In the genomic region with DNA sequence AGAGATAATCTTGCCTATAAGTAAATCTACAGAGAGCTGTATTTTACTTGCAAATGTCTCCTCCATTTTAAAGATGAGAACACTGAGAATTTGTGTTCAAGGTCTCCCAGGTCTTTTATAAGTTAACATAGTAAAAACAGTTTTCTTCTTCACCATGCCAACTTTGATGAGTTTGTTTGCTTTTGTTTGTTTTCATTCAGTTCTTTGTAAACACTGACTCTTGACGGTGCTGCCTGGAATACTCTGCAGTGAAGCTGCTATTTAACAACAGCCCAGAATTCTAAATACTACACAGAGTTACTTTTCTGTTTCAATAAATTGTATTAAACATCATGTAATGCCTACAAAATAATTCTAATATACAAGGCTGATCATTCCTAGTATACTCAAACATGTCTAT, we compare ENCODE assay signal across 25 cellular contexts. TPM values are rescaled to one million over a fixed set of nuclear protein-coding genes. Genes with fewer than 3 reads are reported as not detected.
DNase-seq lines count a peak whose midpoint lies in the region; ATAC-seq and TF ChIP-seq lines count a peak whose summit lies in the region.
"Had no signal": no experiment of that assay in that cellular context is flagged by ENCODE, and none has a peak within 500 bp of the region (broad histone marks: within the 10 kb centered on the region; RNA-seq: fewer than 3 reads in every experiment).

No MANE protein-coding gene starts in this region.

- intact Hi-C loops in esophagus squamous epithelium (cut with DNase I) (no loop called here), ovary (cut with DNase I) (no loop called here)
- intact Hi-C loops in CD4-positive, alpha-beta memory T cell (cut with micrococcal nuclease): no loop called here

- no peak for ATAC-seq in GM21423 (IDR thresholded peaks at IDR 0.05; ENCODE audit: unreplicated experiment)
- ATAC-seq: HCT116 had no signal

- CTCF ChIA-PET in CD4-positive, alpha-beta memory T cell (lab: Charles Lee; ENCODE audit: partially characterized antibody): no interaction called here

- TF ChIP-seq EP300 in ovary (IDR thresholded peaks at IDR 0.05): no peak

- H3K4me3 ChIP-seq in esophagus squamous epithelium: no peak overlapping the region
- no peak overlapping the region for H3K4me3 ChIP-seq in neutrophil (ENCODE audit: low read depth in 1 of 2, low read length in 1 of 2)
- H3K4me3 ChIP-seq in CD4-positive, alpha-beta memory T cell (ENCODE audit: low read length in 2 of 2): no peak overlapping the region
- no peak overlapping the region for H3K4me3 ChIP-seq in ovary
- H3K4me3 ChIP-seq: BLaER1 had no signal

- no peak for TF ChIP-seq CTCF in 22Rv1 (IDR thresholded peaks at IDR 0.05)
- TF ChIP-seq CTCF in esophagus squamous epithelium (IDR thresholded peaks at IDR 0.05): no peak
- no peak for TF ChIP-seq CTCF in neutrophil (IDR thresholded peaks at IDR 0.05)
- TF ChIP-seq CTCF in ovary (IDR thresholded peaks at IDR 0.05): no peak

- H3K4me1 Mint-ChIP-seq in CD4-positive, alpha-beta memory T cell: peaks cover 0 to 1% (median 0%) of the 10 kb centered on the region in 4 donors

- no peak for TF ChIP-seq POLR2A in esophagus squamous epithelium (IDR thresholded peaks at IDR 0.05)
- no peak for TF ChIP-seq POLR2A in ovary (IDR thresholded peaks at IDR 0.05)

- H3K36me3 Mint-ChIP-seq in CD4-positive, alpha-beta memory T cell: peaks cover 74 to 81% of the 10 kb centered on the region in 2 donors

- no peaks in the 10 kb centered on the region for H3K27me3 ChIP-seq in esophagus squamous epithelium
- H3K27me3 ChIP-seq in neutrophil: no peaks in the 10 kb centered on the region
- H3K27me3 ChIP-seq in CD4-positive, alpha-beta memory T cell (ENCODE audit: insufficient read depth, low read length): no peaks in the 10 kb centered on the region
- no peaks in the 10 kb centered on the region for H3K27me3 ChIP-seq in ovary
- H3K27me3 ChIP-seq: BLaER1 had no signal

- H3K9me3 ChIP-seq in esophagus squamous epithelium: no peaks in the 10 kb centered on the region
- H3K9me3 ChIP-seq in neutrophil: no peaks in the 10 kb centered on the region
- no peaks in the 10 kb centered on the region for H3K9me3 ChIP-seq in CD4-positive, alpha-beta memory T cell (ENCODE audit: control insufficient read depth in 1 of 2, low read length in 2 of 2)
- H3K9me3 ChIP-seq in ovary: no peaks in the 10 kb centered on the region
- H3K9me3 ChIP-seq: BLaER1 had no signal

- no peak overlapping the region for H3K4me3 Mint-ChIP-seq in CD4-positive, alpha-beta memory T cell
- H3K4me3 Mint-ChIP-seq: CD4-positive, alpha-beta T cell; IgD-negative memory B cell had no signal

- H3K27ac ChIP-seq in 22Rv1: peak overlapping the region; percentile 82
- H3K27ac ChIP-seq in esophagus squamous epithelium: peak overlapping the region in 3 of 4 donors; percentile 4 to 30 (median 20)
- peak overlapping the region; percentile 92 for H3K27ac ChIP-seq in neutrophil
- no peak overlapping the region for H3K27ac ChIP-seq in CD4-positive, alpha-beta memory T cell (ENCODE audit: low read depth, low read length)
- H3K27ac ChIP-seq in ovary: no peak overlapping the region
- H3K27ac ChIP-seq: BLaER1, KMS-11 had no signal

- POLR2A ChIA-PET in CD4-positive, alpha-beta memory T cell (lab: Charles Lee; ENCODE audit: partially characterized antibody): no interaction called here

- H3K4me1 ChIP-seq in esophagus squamous epithelium (peaks cover 0 to 23% (median 10%) of the 10 kb centered on the region in 3 donors), neutrophil (ENCODE audit: control insufficient read depth in 1 of 2, insufficient read depth in 1 of 2, low read depth in 1 of 2, low read length in 1 of 2) (peaks cover 27 to 31% of the 10 kb centered on the region in 2 experiments), ovary (ENCODE audit: insufficient read depth) (no peaks in the 10 kb centered on the region)
- H3K4me1 ChIP-seq in CD4-positive, alpha-beta memory T cell (ENCODE audit: insufficient read depth, low read length): no peaks in the 10 kb centered on the region

- H3K9me3 Mint-ChIP-seq in CD4-positive, alpha-beta memory T cell: no peaks in the 10 kb centered on the region
- H3K9me3 Mint-ChIP-seq: CD4-positive, alpha-beta T cell; IgD-negative memory B cell had no signal

- peaks cover 0 to 96% (median 21%) of the 10 kb centered on the region in 3 donors for H3K36me3 ChIP-seq in esophagus squamous epithelium
- H3K36me3 ChIP-seq in neutrophil: peaks cover 27% of the 10 kb centered on the region
- peaks cover 29% of the 10 kb centered on the region for H3K36me3 ChIP-seq in CD4-positive, alpha-beta memory T cell (ENCODE audit: insufficient read depth, low read length)
- no peaks in the 10 kb centered on the region for H3K36me3 ChIP-seq in ovary

- H3K27me3 Mint-ChIP-seq in CD4-positive, alpha-beta memory T cell: no peaks in the 10 kb centered on the region
- H3K27me3 Mint-ChIP-seq: CD4-positive, alpha-beta T cell; IgD-negative memory B cell had no signal

- H3K27ac Mint-ChIP-seq in CD4-positive, alpha-beta memory T cell: no peak overlapping the region
- H3K27ac Mint-ChIP-seq: CD4-positive, alpha-beta T cell; IgD-negative memory B cell had no signal

- WGBS in esophagus squamous epithelium, 2 donors: 71 to 82% methylated on average over 1 of the region's 1 CpG
- 29 to 70% (median 49%) methylated on average over 1 of the region's 1 CpG for WGBS in ovary, 3 donors

- DNase-seq in NCI-H526 (lab: John Stamatoyannopoulos, UW): peak; percentile 45 to 52
- DNase-seq in esophagus squamous epithelium (lab: John Stamatoyannopoulos, UW): no peak
- DNase-seq in CD4-positive, alpha-beta memory T cell: no peak
- no peak for DNase-seq in NCI-H2227 (lab: John Stamatoyannopoulos, UW; ENCODE audit: unreplicated experiment)
- DNase-seq in ovary: no peak
- DNase-seq: CD4-positive, alpha-beta T cell; COR-L47; DMS79 treated with DMSO at 0.1 percent for 48 hours; GF-D8; NCI-H1092 treated with DMSO at 0.1 percent for 48 hours; NCI-H1436; NCI-H187; NCI-H2081 treated with DMSO at 0.1 percent for 48 hours; NCI-H2171; NCI-H524; NCI-H82; Right ventricle myocardium superior; RPMI8226 had no signal

RNA-seq across cellular contexts. Expression of a gene that starts 41.4 kb away (rescaled TPM):
- total RNA-seq in esophagus squamous epithelium (10 to 100 TPM; 14.0 to 33.4 (median 21.5) TPM), ovary (10 to 100 TPM; 10.0 to 68.7 (median 30.3) TPM)
- under 1 TPM; 0.29 to 0.50 TPM for total RNA-seq in CD4-positive, alpha-beta memory T cell
- polyA plus RNA-seq in CD4-positive, alpha-beta memory T cell: under 1 TPM in 1 of 2 donors, not detected in 1; 0.05 TPM
- 10 to 100 TPM; 10.3 to 12.8 TPM for polyA plus RNA-seq in ovary
- polyA plus RNA-seq: IgD-negative memory B cell had no signal

RNA-seq across cellular contexts. Expression of a gene that starts 42.8 kb away (rescaled TPM):
- total RNA-seq in esophagus squamous epithelium (10 to 100 TPM in 3 of 4 donors, 1 to 10 TPM in 1; 8.1 to 17.4 (median 11.4) TPM), ovary (10 to 100 TPM; 14.4 to 32.3 (median 20.3) TPM)
- total RNA-seq in CD4-positive, alpha-beta memory T cell: 10 to 100 TPM; 15.6 to 18.6 TPM
- polyA plus RNA-seq in CD4-positive, alpha-beta memory T cell: 1 to 10 TPM; 1.8 to 3.4 TPM
- polyA plus RNA-seq in ovary: 10 to 100 TPM; 12.1 to 15.4 TPM

RNA-seq across cellular contexts. Expression of a gene that starts 43.1 kb away (rescaled TPM):
- 100 to 1,000 TPM; 446 to 796 (median 696) TPM for total RNA-seq in esophagus squamous epithelium
- 10 to 100 TPM; 17.0 to 27.1 TPM for total RNA-seq in CD4-positive, alpha-beta memory T cell
- polyA plus RNA-seq in CD4-positive, alpha-beta memory T cell: 100 to 1,000 TPM in 1 of 2 donors, 10 to 100 TPM in 1; 74.7 to 122 TPM
- 100 to 1,000 TPM in 2 of 7 donors, 10 to 100 TPM in 5; 19.0 to 104 (median 36.1) TPM for total RNA-seq in ovary
- 10 to 100 TPM; 44.9 to 61.9 TPM for polyA plus RNA-seq in ovary

RNA-seq across cellular contexts. Expression of a gene that starts 53.7 kb away (rescaled TPM):
- total RNA-seq in esophagus squamous epithelium: 10 to 100 TPM in 2 of 4 donors, 1 to 10 TPM in 2; 5.5 to 18.9 (median 12.5) TPM
- 10 to 100 TPM; 30.8 to 35.8 TPM for total RNA-seq in CD4-positive, alpha-beta memory T cell
- polyA plus RNA-seq in CD4-positive, alpha-beta memory T cell: 10 to 100 TPM; 25.6 to 44.7 TPM
- total RNA-seq in ovary: 10 to 100 TPM; 15.0 to 21.9 (median 19.0) TPM
- polyA plus RNA-seq in ovary: 10 to 100 TPM; 15.2 to 17.1 TPM

RNA-seq across cellular contexts. Expression of a gene that starts 53.8 kb away (rescaled TPM):
- total RNA-seq in esophagus squamous epithelium (1 to 10 TPM in 1 of 4 donors, under 1 TPM in 2, not detected in 1; 0.27 to 1.5 (median 0.57) TPM), ovary (1 to 10 TPM in 6 of 7 donors, under 1 TPM in 1; 0.81 to 2.1 (median 1.6) TPM)
- 1 to 10 TPM; 4.0 to 4.3 TPM for total RNA-seq in CD4-positive, alpha-beta memory T cell
- polyA plus RNA-seq in CD4-positive, alpha-beta memory T cell: 1 to 10 TPM; 4.3 to 4.7 TPM
- polyA plus RNA-seq in ovary: 1 to 10 TPM; 1.2 to 2.0 TPM

Comparison
In these comparisons a context has a peak if more than half of its experiments do, and no peak if none do; other contexts are left out.
1. H3K27ac ChIP-seq: peak in 22Rv1 (single experiment), esophagus squamous epithelium (3 of 4) and neutrophil (single experiment); none in CD4-positive, alpha-beta memory T cell (single experiment) and ovary (0 of 2).
2. DNase-seq: peak in NCI-H526 (2 of 2); none in esophagus squamous epithelium (single experiment), CD4-positive, alpha-beta memory T cell (0 of 5), NCI-H2227 (single experiment) and ovary (0 of 5).
3. RNA of a gene that starts 41.4 kb away (total RNA-seq): 10.0 to 68.7 TPM in ovary and 14.0 to 33.4 TPM in esophagus squamous epithelium; 0.29 to 0.50 TPM in CD4-positive, alpha-beta memory T cell; every median in the first group is over 4 times any median in the second.
4. RNA of a gene that starts 43.1 kb away (total RNA-seq): 446 to 796 TPM in esophagus squamous epithelium; 19.0 to 104 TPM in ovary and 17.0 to 27.1 TPM in CD4-positive, alpha-beta memory T cell; every median in the first group is over 4 times any median in the second.